8 cellular contexts compared by ENCODE assay signal in the genomic region with DNA sequence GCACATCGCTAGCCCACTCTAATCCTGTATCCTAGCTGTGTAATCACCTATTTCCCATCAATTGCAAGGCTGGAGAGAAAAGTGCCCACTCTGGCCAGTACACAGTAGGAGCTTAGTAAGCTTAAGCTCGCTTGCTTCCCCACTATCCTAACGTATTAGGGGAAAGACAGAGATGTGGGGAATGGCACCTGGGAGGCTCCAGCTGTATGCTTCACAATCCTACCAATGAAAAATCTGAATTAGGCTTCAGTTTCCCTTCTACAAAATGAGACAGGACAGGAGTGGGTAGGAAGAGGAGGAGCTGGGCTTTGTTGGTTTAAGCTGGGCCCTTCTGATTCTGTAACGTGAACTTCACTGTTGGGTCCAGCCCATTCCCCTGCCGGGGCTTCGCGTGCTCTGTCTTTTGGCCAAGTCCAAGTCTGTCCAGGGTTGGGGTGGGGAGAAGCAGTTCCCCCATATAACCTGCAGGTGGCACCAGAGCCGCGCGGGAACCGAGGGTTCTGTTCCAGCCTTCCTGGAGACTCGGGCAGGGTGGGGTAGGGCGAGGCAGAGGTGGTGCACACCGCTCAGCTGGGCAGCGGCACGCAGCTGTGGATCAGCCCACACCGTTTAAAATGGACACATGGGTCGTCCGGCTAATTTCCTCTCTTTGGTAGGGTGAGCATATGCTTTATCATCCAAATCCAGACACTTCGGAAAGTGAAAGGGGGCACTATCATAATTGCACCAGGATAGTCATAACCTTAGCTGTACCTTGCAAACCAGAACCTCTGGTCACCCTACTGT.
DNase-seq lines count a peak whose midpoint lies in the region; ATAC-seq and TF ChIP-seq lines count a peak whose summit lies in the region.

No MANE protein-coding gene starts in this region.

- peaks cover 14% of the 10 kb centered on the region for H3K4me1 Mint-ChIP-seq in activated T-cell treated with anti-CD3 and anti-CD28 coated beads, Interleukin-2, amount 50 U/mL, for 24 hours (ENCODE audit: low read depth)
- H3K4me1 Mint-ChIP-seq in nephron progenitor cell: no peaks in the 10 kb centered on the region

- no peaks in the 10 kb centered on the region for H3K9me3 Mint-ChIP-seq in activated T-cell treated with anti-CD3 and anti-CD28 coated beads, Interleukin-2, amount 50 U/mL, for 24 hours
- peaks cover 10% of the 10 kb centered on the region for H3K9me3 Mint-ChIP-seq in nephron progenitor cell

- H3K4me3 Mint-ChIP-seq in activated T-cell treated with anti-CD3 and anti-CD28 coated beads, Interleukin-2, amount 50 U/mL, for 24 hours: peak overlapping the region; percentile 52
- no peak overlapping the region for H3K4me3 Mint-ChIP-seq in nephron progenitor cell

- H3K27me3 ChIP-seq in HL-60 (ENCODE audit: insufficient read depth, poor library complexity, severe bottlenecking): no peaks in the 10 kb centered on the region

- TF ChIP-seq CTCF in HL-60 (IDR thresholded peaks at IDR 0.05; ENCODE audit: insufficient read depth, low read length) (peak; percentile 88), nephron progenitor cell (IDR thresholded peaks at IDR 0.05) (peak; percentile 97)

- no peak overlapping the region; the same call in 1 of the 2 replicates for H3K4me3 ChIP-seq in HL-60 (replicated peaks; ENCODE audit: insufficient read depth, low read length)

- ATAC-seq in GM18511 (IDR thresholded peaks at IDR 0.05; ENCODE audit: unreplicated experiment): peak; percentile 71

- H3K27me3 Mint-ChIP-seq in activated T-cell treated with anti-CD3 and anti-CD28 coated beads, Interleukin-2, amount 50 U/mL, for 24 hours: peaks cover 17% of the 10 kb centered on the region
- H3K27me3 Mint-ChIP-seq in nephron progenitor cell (ENCODE audit: low read depth, poor library complexity): peaks cover 61% of the 10 kb centered on the region

- H3K36me3 Mint-ChIP-seq in activated T-cell treated with anti-CD3 and anti-CD28 coated beads, Interleukin-2, amount 50 U/mL, for 24 hours (ENCODE audit: low read depth): no peaks in the 10 kb centered on the region
- H3K36me3 Mint-ChIP-seq in nephron progenitor cell (ENCODE audit: low read depth): no peaks in the 10 kb centered on the region

- H3K27ac Mint-ChIP-seq in activated T-cell treated with anti-CD3 and anti-CD28 coated beads, Interleukin-2, amount 50 U/mL, for 24 hours: no peak overlapping the region
- H3K27ac Mint-ChIP-seq in nephron progenitor cell: no peak overlapping the region

- no peak overlapping the region for H3K27ac ChIP-seq in HL-60 (replicated peaks)

- DNase-seq in ACHN (peak; percentile 55), HL-60 (ENCODE audit: low read depth in 1 of 2, low spot score in 1 of 2) (peak; percentile 45 to 73), OCI-M1 (lab: John Stamatoyannopoulos, UW) (peak; percentile 89), fibroblast of gingiva (ENCODE audit: low read depth) (peak; percentile 40), nephron progenitor cell (peak; percentile 89)
- DNase-seq in activated T-cell treated with anti-CD3 and anti-CD28 coated beads, Interleukin-2, amount 50 U/mL, for 24 hours: peak; percentile 87
- DNase-seq in stimulated activated naive CD4-positive, alpha-beta T cell (lab: John Stamatoyannopoulos, UW): peak; percentile 33 to 74 (median 61)

- in situ Hi-C loops in ACHN (cut with HindIII; ENCODE audit: low pct_ligation_motif_present, low pct_unique_long_range_greater_than_20kb, low sequenced_read_pairs): no loop called here
